In genomic region chr9:94140418-94140780, GRCh38 we compare ENCODE assay signal across 15 cellular contexts. TPM values are rescaled to one million over a fixed set of nuclear protein-coding genes. Genes with fewer than 3 reads are reported as not detected.
DNase-seq lines count a peak whose midpoint lies in the region; ATAC-seq, FAIRE-seq and TF ChIP-seq lines count a peak whose summit lies in the region.
"Had no signal": no experiment of that assay in that cellular context is flagged by ENCODE, and none has a peak within 500 bp of the region (broad histone marks: within the 10 kb centered on the region; RNA-seq: fewer than 3 reads in every experiment).

No MANE protein-coding gene starts in this region.

- TF ChIP-seq CTCF in HCT116 (IDR thresholded peaks at IDR 0.05 in 2 of 3, conservative IDR thresholded peaks at IDR 0.05 in 1 of 3; ENCODE audit: borderline replicate concordance in 1 of 3, insufficient read depth in 1 of 3, low read depth in 2 of 3, low read length in 2 of 3) (no peak), body of pancreas (IDR thresholded peaks at IDR 0.05) (no peak), kidney (IDR thresholded peaks at IDR 0.05; ENCODE audit: borderline replicate concordance, extremely low read depth, insufficient read depth) (no peak), natural killer cell (IDR thresholded peaks at IDR 0.05) (no peak)

- H3K9me2 ChIP-seq in HCT116 (ENCODE audit: insufficient read depth) = no peaks in the 10 kb centered on the region

- H3K4me1 ChIP-seq in HCT116 (ENCODE audit: control insufficient read depth in 1 of 2, insufficient read depth in 2 of 2, low read length in 2 of 2) = peaks cover 19 to 25% of the 10 kb centered on the region in 2 experiments
- peaks cover 11% of the 10 kb centered on the region for H3K4me1 ChIP-seq in body of pancreas
- H3K4me1 ChIP-seq in kidney (ENCODE audit: control insufficient read depth in 1 of 2, insufficient read depth in 1 of 2, low read depth in 1 of 2, low read length in 2 of 2) = peaks cover 6 to 8% of the 10 kb centered on the region in 2 donors

- no peaks in the 10 kb centered on the region for H4K20me1 ChIP-seq in HCT116 (ENCODE audit: insufficient read depth)

- DNase-seq in HCT116 (ENCODE audit: low read depth, low spot score) (no peak), body of pancreas (no peak), kidney (no peak), posterior vena cava (ENCODE audit: low spot score) (no peak), NCI-H748 (lab: John Stamatoyannopoulos, UW; ENCODE audit: unreplicated experiment) (no peak), natural killer cell (no peak), immature natural killer cell (no peak)
- DNase-seq: activated CD4-positive, alpha-beta memory T cell treated with anti-CD3 and anti-CD28 coated beads, Interleukin-2, amount 10 ng/mL, durations not matched to agents 7 days and 5 days; activated naive CD4-positive, alpha-beta T cell treated with Interleukin-2 at 50 U/mL for 16 hours; CD4-positive, CD25-positive, alpha-beta regulatory T cell; endodermal cell; NCI-H187 treated with DMSO at 0.1 percent for 48 hours; NK-92 treated with Interleukin-12 subunit alpha and Interleukin-12 subunit beta, amount 100 ng/mL, for 24 hours had no signal

- H3K27ac ChIP-seq in HCT116 (ENCODE audit: low read depth, low read length) = peak overlapping the region; percentile 57
- peak overlapping the region in 3 of 4 donors; percentile 40 to 49 (median 45) for H3K27ac ChIP-seq in body of pancreas
- peak overlapping the region; percentile 46 to 92 for H3K27ac ChIP-seq in kidney (ENCODE audit: low read depth in 2 of 2, low read length in 2 of 2)
- H3K27ac ChIP-seq in skin epidermis = peak overlapping the region in 17 of 21 experiments; percentile 37 to 91 (median 66)

- H3K27ac Mint-ChIP-seq in natural killer cell (no peak overlapping the region), immature natural killer cell (no peak overlapping the region)
- H3K27ac Mint-ChIP-seq: activated CD4-positive, alpha-beta memory T cell treated with anti-CD3 and anti-CD28 coated beads, Interleukin-2, amount 10 ng/mL, durations not matched to agents 7 days and 5 days; CD4-positive, CD25-positive, alpha-beta regulatory T cell; endodermal cell had no signal

- RAD21 ChIA-PET in HCT116 (lab: Charles Lee; ENCODE audit: low non-redundant PET in 1 of 2, low total read pairs in 2 of 2, uncharacterized antibody in 2 of 2, unreplicated experiment in 2 of 2) = interaction anchor here in 1 of 2 experiments (1.6 kb wide), 1 partner anchor 30 kb away, joined by 3 read pairs; no protein-coding TSS in a partner anchor

- H3K4me2 ChIP-seq in HCT116 (ENCODE audit: low read length) = peak overlapping the region; percentile 69

- no peak for TF ChIP-seq RAD21 in HCT116 (IDR thresholded peaks at IDR 0.05; ENCODE audit: low read depth)

- H3K9ac ChIP-seq in HCT116 (ENCODE audit: low read length) (peak overlapping the region; percentile 25), kidney (ENCODE audit: low read length in 2 of 2) (peak overlapping the region in 1 of 2 donors; percentile 27)

- H3K79me2 ChIP-seq in HCT116 (ENCODE audit: insufficient read depth, low read length) = no peaks in the 10 kb centered on the region

- H3K4me3 Mint-ChIP-seq in natural killer cell (no peak overlapping the region), immature natural killer cell (no peak overlapping the region)
- H3K4me3 Mint-ChIP-seq: activated CD4-positive, alpha-beta memory T cell treated with anti-CD3 and anti-CD28 coated beads, Interleukin-2, amount 10 ng/mL, durations not matched to agents 7 days and 5 days; CD4-positive, CD25-positive, alpha-beta regulatory T cell; endodermal cell had no signal

- H2AFZ ChIP-seq in HCT116 (ENCODE audit: low read depth, low read length, poor library complexity, severe bottlenecking) = peak overlapping the region; percentile 81

- H3K36me3 ChIP-seq in HCT116 (ENCODE audit: control insufficient read depth in 1 of 2, insufficient read depth in 2 of 2, low read length in 2 of 2) (no peaks in the 10 kb centered on the region), body of pancreas (replicated peaks in 1 of 2; ENCODE audit: insufficient read depth in 1 of 2, low read depth in 2 of 2) (no peaks in the 10 kb centered on the region), kidney (ENCODE audit: control insufficient read depth in 1 of 2, insufficient read depth in 2 of 2, low read length in 2 of 2) (no peaks in the 10 kb centered on the region)

- FAIRE-seq in kidney (lab: Jason Lieb, UNC) = no peak
- FAIRE-seq: G401.6 had no signal

- H3K9me3 Mint-ChIP-seq in natural killer cell (no peaks in the 10 kb centered on the region), immature natural killer cell (no peaks in the 10 kb centered on the region)
- H3K9me3 Mint-ChIP-seq: activated CD4-positive, alpha-beta memory T cell treated with anti-CD3 and anti-CD28 coated beads, Interleukin-2, amount 10 ng/mL, durations not matched to agents 7 days and 5 days; CD4-positive, CD25-positive, alpha-beta regulatory T cell; endodermal cell had no signal

- intact Hi-C loops in HCT116 (cut with micrococcal nuclease) (loop anchor here (1.0 kb wide), 1 partner anchor 20 kb away; no protein-coding TSS in a partner anchor), body of pancreas (cut with DNase I) (no loop called here), kidney (cut with DNase I) (no loop called here), posterior vena cava (cut with DNase I) (no loop called here), natural killer cell (cut with micrococcal nuclease) (no loop called here)

- H3K27me3 ChIP-seq in HCT116 (ENCODE audit: insufficient read depth, low read length) = no peaks in the 10 kb centered on the region
- H3K27me3 ChIP-seq in body of pancreas = no peaks in the 10 kb centered on the region

- POLR2A ChIA-PET in HCT116 (lab: Charles Lee) = interaction anchor here (1.7 to 1.8 kb wide), 2 partner anchors 17 to 55 kb away, joined by 4 to 5 read pairs; no protein-coding TSS in a partner anchor

- no peaks in the 10 kb centered on the region for H3K4me1 Mint-ChIP-seq in natural killer cell
- H3K4me1 Mint-ChIP-seq in immature natural killer cell = no peaks in the 10 kb centered on the region
- H3K4me1 Mint-ChIP-seq: activated CD4-positive, alpha-beta memory T cell treated with anti-CD3 and anti-CD28 coated beads, Interleukin-2, amount 10 ng/mL, durations not matched to agents 7 days and 5 days; endodermal cell had no signal

- CTCF ChIA-PET in HCT116 (lab: Charles Lee) = no interaction called here

- H3K36me3 Mint-ChIP-seq in natural killer cell (no peaks in the 10 kb centered on the region), immature natural killer cell (no peaks in the 10 kb centered on the region)
- H3K36me3 Mint-ChIP-seq: CD4-positive, CD25-positive, alpha-beta regulatory T cell had no signal

- H3K4me3 ChIP-seq in HCT116 (replicated peaks in 1 of 2; ENCODE audit: low read depth in 1 of 2, low read length in 2 of 2) (peak overlapping the region in 1 of 2 experiments; percentile 22; a peak in 2 of 4 replicates), body of pancreas (no peak overlapping the region), kidney (ENCODE audit: low read length in 2 of 2) (peak overlapping the region; percentile 9 to 21), skin epidermis (no peak overlapping the region)

- TF ChIP-seq POLR2A in HCT116 (IDR thresholded peaks at IDR 0.05; ENCODE audit: borderline replicate concordance, extremely low read depth, insufficient read depth, insufficient read length) (no peak), body of pancreas (IDR thresholded peaks at IDR 0.05) (no peak)

- H3K27me3 Mint-ChIP-seq in natural killer cell (ENCODE audit: low read depth in 2 of 2) (peaks cover 0 to 2% of the 10 kb centered on the region in 2 donors), immature natural killer cell (ENCODE audit: low read depth in 3 of 3) (peaks cover 0 to 3% (median 1%) of the 10 kb centered on the region in 3 donors)

- 63 to 65% methylated on average over 4 of the region's 4 CpGs for WGBS in body of pancreas, 2 donors

- no TSS peak for BruUV-seq in HCT116 (replicated peaks; lab: Mats Ljungman, UMichigan)

- H3K9me3 ChIP-seq in HCT116 (ENCODE audit: control insufficient read depth in 1 of 2, insufficient read depth in 1 of 2, low read depth in 1 of 2, low read length in 2 of 2) (no peaks in the 10 kb centered on the region), body of pancreas (no peaks in the 10 kb centered on the region), kidney (ENCODE audit: control insufficient read depth in 1 of 2, low read length in 2 of 2) (no peaks in the 10 kb centered on the region)

- ATAC-seq in HCT116 (peak; percentile 27; the same call in 1 of the 2 replicates), body of pancreas (no peak), natural killer cell (no peak)

TF ChIP-seq in HCT116, 20 proteins besides CTCF, POLR2A, EP300 and RAD21 (continues in another document):
- no peak for TF ChIP-seq EZH2 (IDR thresholded peaks at IDR 0.05)
- no peak for TF ChIP-seq POLR2AphosphoS5 (IDR thresholded peaks at IDR 0.05; ENCODE audit: low read depth, low read length)
- TF ChIP-seq YY1 (IDR thresholded peaks at IDR 0.05; ENCODE audit: extremely low read depth, insufficient replicate concordance, low read depth, low read length) = no peak
- TF ChIP-seq, protein P1, sequence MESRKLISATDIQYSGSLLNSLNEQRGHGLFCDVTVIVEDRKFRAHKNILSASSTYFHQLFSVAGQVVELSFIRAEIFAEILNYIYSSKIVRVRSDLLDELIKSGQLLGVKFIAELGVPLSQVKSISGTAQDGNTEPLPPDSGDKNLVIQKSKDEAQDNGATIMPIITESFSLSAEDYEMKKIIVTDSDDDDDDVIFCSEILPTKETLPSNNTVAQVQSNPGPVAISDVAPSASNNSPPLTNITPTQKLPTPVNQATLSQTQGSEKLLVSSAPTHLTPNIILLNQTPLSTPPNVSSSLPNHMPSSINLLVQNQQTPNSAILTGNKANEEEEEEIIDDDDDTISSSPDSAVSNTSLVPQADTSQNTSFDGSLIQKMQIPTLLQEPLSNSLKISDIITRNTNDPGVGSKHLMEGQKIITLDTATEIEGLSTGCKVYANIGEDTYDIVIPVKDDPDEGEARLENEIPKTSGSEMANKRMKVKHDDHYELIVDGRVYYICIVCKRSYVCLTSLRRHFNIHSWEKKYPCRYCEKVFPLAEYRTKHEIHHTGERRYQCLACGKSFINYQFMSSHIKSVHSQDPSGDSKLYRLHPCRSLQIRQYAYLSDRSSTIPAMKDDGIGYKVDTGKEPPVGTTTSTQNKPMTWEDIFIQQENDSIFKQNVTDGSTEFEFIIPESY (IDR thresholded peaks at IDR 0.05; ENCODE audit: extremely low read depth, insufficient replicate concordance, low read length) = no peak

RNA-seq across cellular contexts. Expression of gene PTPDC1, which starts 56.1 kb away (rescaled TPM):
- 12.7 TPM for total RNA-seq in HCT116 (2021; ENCODE audit: unreplicated experiment)
- 13.8 and 14.1 TPM in 2 replicates for polyA plus RNA-seq in HCT116 (2012)
- 10 to 100 TPM; 11.7 to 12.2 TPM for total RNA-seq in body of pancreas
- total RNA-seq in kidney = 8.7 TPM
- 2.8 TPM for polyA plus RNA-seq in kidney (ENCODE audit: insufficient read depth, low read depth, low replicate concordance)
- 10 to 100 TPM; 11.6 to 13.7 TPM for total RNA-seq in posterior vena cava
- 1 to 10 TPM; 2.8 to 3.9 (median 3.4) TPM for total RNA-seq in natural killer cell
- under 1 TPM; 0.30 to 0.99 (median 0.95) TPM for polyA plus RNA-seq in immature natural killer cell

Comparison
In these comparisons a context has a peak if more than half of its experiments do, and no peak if none do; other contexts are left out.
1. H3K4me3 ChIP-seq: peak in kidney (2 of 2); none in body of pancreas (0 of 2) and skin epidermis (0 of 7).
2. Peak in every context shown above with its lines, with median percentiles within 50 percentile points of each other: H3K27ac ChIP-seq.